8 cellular contexts compared by ENCODE assay signal in genomic region chr17:17836818-17837379, GRCh38. TPM values are rescaled to one million over a fixed set of nuclear protein-coding genes. Genes with fewer than 3 reads are reported as not detected.
DNase-seq lines count a peak whose midpoint lies in the region; ATAC-seq and TF ChIP-seq lines count a peak whose summit lies in the region.

Gene SREBF1, minus strand, starts transcription at chr17:17836986. Its CDS starts 169 bp downstream, at chr17:17836817.

- DNase-seq in AG04449 (ENCODE audit: low read depth, low spot score) (no peak), RWPE2 (ENCODE audit: low spot score) (no peak), Right ventricle myocardium superior (peak; percentile 80), cortex of kidney (lab: John Stamatoyannopoulos, UW) (no peak)

- ATAC-seq in GM18517 (IDR thresholded peaks at IDR 0.05; ENCODE audit: unreplicated experiment) (peak; percentile 7), HG03060 (IDR thresholded peaks at IDR 0.05; ENCODE audit: low read depth, unreplicated experiment) (peak; percentile 4), RWPE2 (ENCODE audit: low read depth) (peak; percentile 11), Right ventricle myocardium superior (ENCODE audit: poor library complexity) (peak; percentile 32)

- H3K4me3 Mint-ChIP-seq in activated naive CD8-positive, alpha-beta T cell = peak within 1 kb of the TSS; percentile 90

- H3K4me3 ChIP-seq in AG04449 (ENCODE audit: low read depth, low read length) = peak within 1 kb of the TSS; percentile 93
- H3K4me3 ChIP-seq in RWPE2 (ENCODE audit: severe bottlenecking) = peak within 1 kb of the TSS; percentile 76
- peak within 1 kb of the TSS; percentile 81 for H3K4me3 ChIP-seq in parathyroid adenoma (ENCODE audit: low read depth, low read length)

- POLR2A ChIA-PET in AG04449 (lab: Yijun Ruan, JAX) = interaction anchor here (1.0 to 1.8 kb wide), 4 partner anchors 9 to 97 kb away, joined by 3 to 6 read pairs (median 5); no protein-coding TSS in a partner anchor

- peak within 1 kb of the TSS; percentile 94 for H3K27ac Mint-ChIP-seq in activated naive CD8-positive, alpha-beta T cell

- H3K4me2 ChIP-seq in parathyroid adenoma (ENCODE audit: low read length) = peak within 1 kb of the TSS; percentile 93

- H3K27me3 ChIP-seq in RWPE2 (ENCODE audit: insufficient read depth, poor library complexity, severe bottlenecking) (no peaks in the 10 kb centered on the region), parathyroid adenoma (ENCODE audit: control insufficient read depth, insufficient read depth, low read length) (no peaks in the 10 kb centered on the region)

- peaks cover 2% of the 10 kb centered on the region for H3K36me3 Mint-ChIP-seq in activated naive CD8-positive, alpha-beta T cell

- TF ChIP-seq CTCF in AG04449 (IDR thresholded peaks at IDR 0.05; ENCODE audit: insufficient read depth, low read length, missing control alignments) (no peak), RWPE2 (IDR thresholded peaks at IDR 0.05; ENCODE audit: poor library complexity, severe bottlenecking) (no peak), parathyroid adenoma (IDR thresholded peaks at IDR 0.05) (no peak)

- peak within 1 kb of the TSS; percentile 63 for H3K9ac ChIP-seq in parathyroid adenoma

- H3K4me1 Mint-ChIP-seq in activated naive CD8-positive, alpha-beta T cell (ENCODE audit: low read depth) = peaks cover 70% of the 10 kb centered on the region

- intact Hi-C loops in Right ventricle myocardium superior (cut with DNase I) = no loop called here

- no peaks in the 10 kb centered on the region for H3K9me3 ChIP-seq in RWPE2 (ENCODE audit: severe bottlenecking)
- no peaks in the 10 kb centered on the region for H3K9me3 ChIP-seq in parathyroid adenoma (ENCODE audit: control insufficient read depth, low read length)

- H3K4me1 ChIP-seq in RWPE2 (ENCODE audit: insufficient read depth, poor library complexity, severe bottlenecking) (peaks cover 60% of the 10 kb centered on the region), parathyroid adenoma (peaks cover 51% of the 10 kb centered on the region)

- peak within 1 kb of the TSS; percentile 69 for H2AFZ ChIP-seq in parathyroid adenoma

- H3K36me3 ChIP-seq in RWPE2 (ENCODE audit: low read depth) = peaks cover 38% of the 10 kb centered on the region
- no peaks in the 10 kb centered on the region for H3K36me3 ChIP-seq in parathyroid adenoma (ENCODE audit: control insufficient read depth, insufficient read depth, low read length)

- CTCF ChIA-PET in AG04449 (lab: Yijun Ruan, JAX) = interaction anchor here (0.8 to 2.6 kb wide), 6 partner anchors 12 to 197 kb away, joined by 3 to 9 read pairs (median 6); partner anchors contain the start of gene RAI1

- H3K27ac ChIP-seq in RWPE2 (ENCODE audit: poor library complexity, severe bottlenecking) (peak within 1 kb of the TSS; percentile 98), parathyroid adenoma (peak within 1 kb of the TSS; percentile 91)

- H3K79me2 ChIP-seq in parathyroid adenoma = peaks cover 5% of the 10 kb centered on the region

- no peaks in the 10 kb centered on the region for H3K27me3 Mint-ChIP-seq in activated naive CD8-positive, alpha-beta T cell

- no peaks in the 10 kb centered on the region for H3K9me3 Mint-ChIP-seq in activated naive CD8-positive, alpha-beta T cell (ENCODE audit: low read depth)

RNA-seq across cellular contexts. Expression of gene SREBF1, which starts in this region (rescaled TPM):
- total RNA-seq in Right ventricle myocardium superior = 14.7 TPM
